In the genomic region with DNA sequence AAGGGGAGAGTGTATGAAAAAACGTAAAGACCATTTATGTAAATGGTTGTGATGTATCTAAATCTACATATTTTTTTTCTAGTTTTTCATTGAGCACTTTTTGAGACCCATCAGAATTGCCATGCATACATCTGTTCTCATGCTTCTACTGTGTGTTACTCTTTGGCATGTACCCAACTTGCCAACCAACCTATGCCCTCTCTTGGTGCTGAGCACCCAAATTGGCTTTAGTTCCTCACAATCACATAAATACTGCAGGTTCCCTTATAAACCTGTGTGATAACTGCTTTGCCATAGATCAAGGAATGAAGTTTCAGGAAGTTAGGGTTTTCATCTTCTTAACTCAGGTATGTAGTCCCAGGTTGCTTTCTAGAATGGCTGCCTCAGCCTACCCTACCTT, we compare ENCODE assay signal across 18 cellular contexts. TPM values are rescaled to one million over a fixed set of nuclear protein-coding genes. Genes with fewer than 3 reads are reported as not detected.
A peak's percentile ranks its signal among the peaks of the same experiment; 100 is the strongest.
DNase-seq lines count a peak whose midpoint lies in the region; ATAC-seq and TF ChIP-seq lines count a peak whose summit lies in the region.
"Had no signal": no experiment of that assay in that cellular context is flagged by ENCODE, and none has a peak within 500 bp of the region (broad histone marks: within the 10 kb centered on the region; RNA-seq: fewer than 3 reads in every experiment).

No MANE protein-coding gene starts in this region.

- intact Hi-C loops in colonic mucosa (cut with DNase I), result no loop called here
- intact Hi-C loops in mucosa of descending colon (cut with DNase I, micrococcal nuclease), result no loop called here

- no peaks in the 10 kb centered on the region for H3K27me3 ChIP-seq in colonic mucosa

- H3K4me3 Mint-ChIP-seq in effector memory CD8-positive, alpha-beta T cell, result no peak overlapping the region
- H3K4me3 Mint-ChIP-seq: CD4-positive, alpha-beta memory T cell had no signal

- no peaks in the 10 kb centered on the region for H3K9me3 Mint-ChIP-seq in effector memory CD8-positive, alpha-beta T cell

- no peaks in the 10 kb centered on the region for H3K36me3 Mint-ChIP-seq in effector memory CD8-positive, alpha-beta T cell (ENCODE audit: insufficient read depth)
- H3K36me3 Mint-ChIP-seq: CD4-positive, alpha-beta memory T cell had no signal

- DNase-seq in colonic mucosa (no peak), left lobe of liver (ENCODE audit: low spot score) (no peak), mucosa of descending colon (peak in 1 of 3 donors; percentile 30), AG08395 (ENCODE audit: low spot score) (no peak), DMS153 (lab: John Stamatoyannopoulos, UW) (no peak)
- no peak for DNase-seq in effector memory CD8-positive, alpha-beta T cell
- DNase-seq: 8988T; ACHN; C1 segment of cervical spinal cord; Calu3; CD4-positive, alpha-beta memory T cell; COR-L47; DND-41; GM23248; H7; HCEC 1CT had no signal

- H3K27me3 Mint-ChIP-seq in effector memory CD8-positive, alpha-beta T cell, result no peaks in the 10 kb centered on the region

- peak overlapping the region; percentile 18 for H3K27ac ChIP-seq in colonic mucosa
- H3K27ac ChIP-seq: A549, GM23248 had no signal

- H3K4me1 Mint-ChIP-seq in effector memory CD8-positive, alpha-beta T cell (ENCODE audit: low read depth in 2 of 2), result no peaks in the 10 kb centered on the region
- H3K4me1 Mint-ChIP-seq: CD4-positive, alpha-beta memory T cell had no signal

- H3K4me1 ChIP-seq in colonic mucosa (peaks cover 5% of the 10 kb centered on the region), mucosa of descending colon (ENCODE audit: low read depth) (no peaks in the 10 kb centered on the region)
- H3K4me1 ChIP-seq: A549 had no signal

- H3K27ac Mint-ChIP-seq in effector memory CD8-positive, alpha-beta T cell, result no peak overlapping the region
- H3K27ac Mint-ChIP-seq: CD4-positive, alpha-beta memory T cell had no signal

- TF ChIP-seq CTCF in colonic mucosa (IDR thresholded peaks at IDR 0.05) (no peak), mucosa of descending colon (IDR thresholded peaks at IDR 0.05) (no peak)

- no peaks in the 10 kb centered on the region for H3K9me3 ChIP-seq in colonic mucosa
- H3K9me3 ChIP-seq in mucosa of descending colon, result no peaks in the 10 kb centered on the region
- H3K9me3 ChIP-seq: A549 had no signal

- no peaks in the 10 kb centered on the region for H3K36me3 ChIP-seq in colonic mucosa
- H3K36me3 ChIP-seq in mucosa of descending colon (ENCODE audit: low read depth), result no peaks in the 10 kb centered on the region

- H3K4me3 ChIP-seq in colonic mucosa, result no peak overlapping the region
- no peak overlapping the region for H3K4me3 ChIP-seq in mucosa of descending colon
- H3K4me3 ChIP-seq: A549, GM23248 had no signal

- H3K9ac ChIP-seq in colonic mucosa (ENCODE audit: low read depth in 2 of 2, low read length in 2 of 2), result no peak overlapping the region
- H3K9ac ChIP-seq: GM23248 had no signal

- ATAC-seq in left lobe of liver (peak; percentile 76), mucosa of descending colon (peak; percentile 38)
- no peak for ATAC-seq in effector memory CD8-positive, alpha-beta T cell (replicated peaks)
- ATAC-seq: A549 had no signal

RNA-seq across cellular contexts. Expression of a gene that starts 7.8 kb away (rescaled TPM):
- 10 to 100 TPM; 11.5 to 21.4 TPM for total RNA-seq in colonic mucosa
- total RNA-seq in left lobe of liver, result 1.9 TPM
- total RNA-seq in mucosa of descending colon, result 10 to 100 TPM in 2 of 3 donors, 1 to 10 TPM in 1; 6.6 to 22.8 (median 19.5) TPM
- total RNA-seq: Calu3, GM23248, H1, H7 had no signal

RNA-seq across cellular contexts. Expression of a gene that starts 16.9 kb away (rescaled TPM):
- 10 to 100 TPM; 24.5 to 36.5 TPM for total RNA-seq in colonic mucosa
- total RNA-seq in left lobe of liver, result 9.4 TPM
- 10 to 100 TPM; 25.8 to 40.6 (median 28.2) TPM for total RNA-seq in mucosa of descending colon

RNA-seq across cellular contexts. Expression of a gene that starts 56.3 kb away (rescaled TPM):
- total RNA-seq in colonic mucosa (not detected), left lobe of liver (not detected), mucosa of descending colon (not detected)
- total RNA-seq: Calu3; CD4-positive, alpha-beta memory T cell; GM23248; H1; H7 had no signal
